Comparison of ENCODE assay signal across 8 cellular contexts in the genomic region with DNA sequence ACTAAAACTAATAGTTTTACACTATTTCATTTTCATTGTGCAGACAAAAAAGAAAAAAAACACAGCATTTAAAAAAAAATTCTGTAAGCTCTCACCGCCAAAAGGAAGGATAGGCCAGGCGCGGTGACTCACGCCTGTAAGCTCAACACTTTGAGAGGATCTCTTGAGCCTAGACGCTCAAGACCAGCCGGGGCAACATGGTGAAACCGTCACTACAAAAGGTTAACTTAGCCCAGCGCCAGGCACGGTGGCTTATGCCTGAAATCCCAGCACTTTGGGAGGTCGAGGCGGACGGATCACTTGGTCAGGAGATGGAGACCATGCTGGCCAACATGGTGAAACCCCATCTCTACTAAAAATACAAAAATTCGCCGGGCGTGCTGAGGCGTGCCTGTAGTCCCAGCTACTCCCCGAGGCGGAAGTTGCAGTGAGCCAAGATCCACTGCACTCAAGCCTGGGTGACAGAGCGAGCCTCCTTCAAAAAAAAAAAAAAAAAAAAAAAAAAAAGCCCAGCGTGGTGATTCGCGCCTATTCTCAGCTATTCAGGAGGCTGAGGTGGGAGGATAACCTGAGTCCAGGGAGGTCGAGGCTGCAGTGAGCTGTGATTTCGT. TPM values are rescaled to one million over a fixed set of nuclear protein-coding genes. Genes with fewer than 3 reads are reported as not detected.
A peak's percentile ranks its signal among the peaks of the same experiment; 100 is the strongest.
DNase-seq lines count a peak whose midpoint lies in the region; ATAC-seq, FAIRE-seq and TF ChIP-seq lines count a peak whose summit lies in the region.

No MANE protein-coding gene starts in this region.

- TF ChIP-seq CTCF in neutrophil (IDR thresholded peaks at IDR 0.05) (no peak), D721Med (IDR thresholded peaks at IDR 0.05; ENCODE audit: insufficient read depth, missing control alignments) (no peak)

- H3K4me3 Mint-ChIP-seq in activated CD8-positive, alpha-beta T cell treated with anti-CD3 and anti-CD28 coated beads, Interleukin-2, amount 10 ng/mL, durations not matched to agents 7 days and 5 days = peak overlapping the region; percentile 87

- CTCF ChIA-PET in activated CD8-positive, alpha-beta T cell treated with anti-CD3 and anti-CD28 coated beads, Interleukin-2, amount 10 ng/mL, durations not matched to agents 7 days and 5 days (lab: Charles Lee) = interaction anchor here (0.7 to 3.2 kb wide), 11 partner anchors 9 to 174 kb away, joined by 3 to 36 read pairs (median 5); a partner anchor contains a TSS

- H3K36me3 ChIP-seq in esophagus (ENCODE audit: control insufficient read depth in 2 of 2, insufficient read depth in 2 of 2, low read length in 1 of 2) (no peaks in the 10 kb centered on the region), neutrophil (no peaks in the 10 kb centered on the region)

- H3K4me1 ChIP-seq in esophagus (ENCODE audit: control insufficient read depth in 2 of 2, insufficient read depth in 2 of 2, low read length in 1 of 2) = peaks cover 0 to 2% of the 10 kb centered on the region in 2 donors
- H3K4me1 ChIP-seq in neutrophil (ENCODE audit: control insufficient read depth in 1 of 2, insufficient read depth in 1 of 2, low read depth in 1 of 2, low read length in 1 of 2) = peaks cover 73 to 81% of the 10 kb centered on the region in 2 experiments

- H3K9me3 ChIP-seq in esophagus (ENCODE audit: control insufficient read depth in 2 of 2, insufficient read depth in 1 of 2, low read depth in 1 of 2, low read length in 1 of 2) (no peaks in the 10 kb centered on the region), neutrophil (no peaks in the 10 kb centered on the region)

- H3K27ac ChIP-seq in esophagus (ENCODE audit: low read depth in 2 of 2, low read length in 1 of 2) = peak overlapping the region; percentile 72 to 89
- H3K27ac ChIP-seq in neutrophil = peak overlapping the region; percentile 100

- POLR2A ChIA-PET in activated CD8-positive, alpha-beta T cell treated with anti-CD3 and anti-CD28 coated beads, Interleukin-2, amount 10 ng/mL, durations not matched to agents 7 days and 5 days (lab: Charles Lee) = interaction anchor here (0.6 to 3.9 kb wide), 14 partner anchors 8 to 317 kb away, joined by 3 to 98 read pairs (median 5); a partner anchor contains a TSS

- no peaks in the 10 kb centered on the region for H3K9me3 Mint-ChIP-seq in activated CD8-positive, alpha-beta T cell treated with anti-CD3 and anti-CD28 coated beads, Interleukin-2, amount 10 ng/mL, durations not matched to agents 7 days and 5 days (ENCODE audit: insufficient read depth)

- no peak for FAIRE-seq in urothelium cell line (lab: Jason Lieb, UNC)
- no peak for FAIRE-seq in D721Med (lab: Jason Lieb, UNC)

- H3K27me3 ChIP-seq in esophagus (ENCODE audit: control insufficient read depth in 1 of 2, insufficient read depth in 2 of 2, low read length in 2 of 2) = no peaks in the 10 kb centered on the region
- no peaks in the 10 kb centered on the region for H3K27me3 ChIP-seq in neutrophil

- peak overlapping the region; percentile 98 for H3K27ac Mint-ChIP-seq in activated CD8-positive, alpha-beta T cell treated with anti-CD3 and anti-CD28 coated beads, Interleukin-2, amount 10 ng/mL, durations not matched to agents 7 days and 5 days

- no peaks in the 10 kb centered on the region for H3K27me3 Mint-ChIP-seq in activated CD8-positive, alpha-beta T cell treated with anti-CD3 and anti-CD28 coated beads, Interleukin-2, amount 10 ng/mL, durations not matched to agents 7 days and 5 days (ENCODE audit: low read depth)

- peaks cover 10% of the 10 kb centered on the region for H3K36me3 Mint-ChIP-seq in activated CD8-positive, alpha-beta T cell treated with anti-CD3 and anti-CD28 coated beads, Interleukin-2, amount 10 ng/mL, durations not matched to agents 7 days and 5 days (ENCODE audit: low read depth)

- WGBS in esophagus, 2 donors = 27 to 37% methylated on average over 23 to 24 of the region's 24 CpGs

- ATAC-seq in activated CD8-positive, alpha-beta T cell treated with anti-CD3 and anti-CD28 coated beads, Interleukin-2, amount 10 ng/mL, durations not matched to agents 7 days and 5 days = no peak
- ATAC-seq in GM18519 (IDR thresholded peaks at IDR 0.05; ENCODE audit: low FRiP score, unreplicated experiment) = no peak

- H3K4me3 ChIP-seq in esophagus (ENCODE audit: low read depth in 1 of 2, low read length in 2 of 2) = peak overlapping the region; percentile 25 to 62
- H3K4me3 ChIP-seq in neutrophil (ENCODE audit: low read depth in 1 of 2, low read length in 1 of 2) = peak overlapping the region; percentile 93 to 99

- DNase-seq in GF-D8 (lab: John Stamatoyannopoulos, UW) (peak; percentile 68), NCI-H2227 treated with DMSO at 0.1 percent for 48 hours (lab: John Stamatoyannopoulos, UW) (peak; percentile 73), urothelium cell line (ENCODE audit: low spot score) (peak; percentile 35), D721Med (ENCODE audit: insufficient read length, low spot score) (no peak)
- peak; percentile 70 for DNase-seq in activated CD8-positive, alpha-beta T cell treated with anti-CD3 and anti-CD28 coated beads, Interleukin-2, amount 10 ng/mL, durations not matched to agents 7 days and 5 days

- H3K4me1 Mint-ChIP-seq in activated CD8-positive, alpha-beta T cell treated with anti-CD3 and anti-CD28 coated beads, Interleukin-2, amount 10 ng/mL, durations not matched to agents 7 days and 5 days (ENCODE audit: low read depth) = peaks cover 49% of the 10 kb centered on the region

RNA-seq across cellular contexts. Expression of a gene that starts 14.3 kb away (rescaled TPM):
- total RNA-seq in activated CD8-positive, alpha-beta T cell treated with anti-CD3 and anti-CD28 coated beads, Interleukin-2, amount 10 ng/mL, durations not matched to agents 7 days and 5 days = 10 to 100 TPM; 65.0 to 66.3 TPM
- 10 to 100 TPM; 14.4 to 15.3 TPM for polyA plus RNA-seq in esophagus

RNA-seq across cellular contexts. Expression of a gene that starts 25.7 kb away (rescaled TPM):
- 1 to 10 TPM; 2.4 to 2.8 TPM for total RNA-seq in activated CD8-positive, alpha-beta T cell treated with anti-CD3 and anti-CD28 coated beads, Interleukin-2, amount 10 ng/mL, durations not matched to agents 7 days and 5 days
- polyA plus RNA-seq in esophagus = 1 to 10 TPM; 1.9 to 2.0 TPM
